In the genomic region with DNA sequence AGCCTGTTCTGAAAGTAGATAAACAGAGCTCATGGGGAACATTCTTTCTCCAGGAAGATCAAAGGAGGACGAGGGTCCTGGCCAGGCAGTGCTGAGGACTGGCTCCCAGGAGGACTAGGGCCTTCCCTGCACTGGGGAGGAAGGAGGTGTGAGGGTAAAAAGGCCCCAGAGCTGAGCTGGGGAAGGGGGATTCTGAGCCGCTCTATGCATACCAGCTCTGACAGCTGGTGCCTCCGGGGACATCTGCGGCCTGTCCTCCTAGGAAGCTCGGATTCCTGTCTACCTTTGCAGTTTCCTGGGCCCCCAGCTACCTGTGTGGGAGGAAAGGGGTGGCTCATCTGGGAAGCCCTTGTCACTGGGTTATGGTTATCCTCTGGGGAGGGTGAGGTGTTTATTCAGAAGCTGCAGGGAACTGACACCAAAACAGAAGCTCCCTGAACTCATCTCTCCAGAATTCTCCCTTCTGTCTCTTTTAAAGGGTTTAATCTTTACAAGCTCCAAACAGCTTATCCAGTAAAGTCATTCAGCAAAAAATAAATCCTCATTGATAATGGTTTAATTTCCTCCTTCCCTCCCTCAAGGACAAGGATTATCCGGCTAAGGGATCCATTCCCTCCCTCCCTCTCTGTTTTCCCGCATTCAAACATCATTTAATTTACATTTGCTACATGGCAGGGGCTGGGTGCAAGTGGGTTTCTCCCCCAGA, we compare ENCODE assay signal across 27 cellular contexts. TPM values are rescaled to one million over a fixed set of nuclear protein-coding genes. Genes with fewer than 3 reads are reported as not detected.
A peak's percentile ranks its signal among the peaks of the same experiment; 100 is the strongest.
DNase-seq lines count a peak whose midpoint lies in the region; ATAC-seq and TF ChIP-seq lines count a peak whose summit lies in the region.
"Had no signal": no experiment of that assay in that cellular context is flagged by ENCODE, and none has a peak within 500 bp of the region (broad histone marks: within the 10 kb centered on the region; RNA-seq: fewer than 3 reads in every experiment).

No MANE protein-coding gene starts in this region.

- WGBS in mammary epithelial cell (ENCODE audit: low coverage, missing lambda C conversion rate) = 65% methylated on average over 7 of the region's 7 CpGs

- H3K27me3 ChIP-seq in H7 (ENCODE audit: control insufficient read depth, insufficient read depth, low read length) (no peaks in the 10 kb centered on the region), mammary epithelial cell (ENCODE audit: insufficient read depth, low read length) (no peaks in the 10 kb centered on the region), upper lobe of right lung (no peaks in the 10 kb centered on the region)
- H3K27me3 ChIP-seq: gastrocnemius medialis, MG63, stomach, tibial nerve had no signal

- H3K27ac Mint-ChIP-seq in mesothelial cell of epicardium = peak overlapping the region; percentile 97
- no peak overlapping the region for H3K27ac Mint-ChIP-seq in activated T-cell treated with anti-CD3 and anti-CD28 coated beads, Interleukin-2, amount 50 U/mL, for 72 hours
- H3K27ac Mint-ChIP-seq: activated CD8-positive, alpha-beta memory T cell treated with anti-CD3 and anti-CD28 coated beads, Interleukin-2, amount 10 ng/mL, durations not matched to agents 7 days and 5 days; activated naive CD4-positive, alpha-beta T cell treated with anti-CD3 and anti-CD28 coated beads, Interleukin-2, amount 10 ng/mL, durations not matched to agents 7 days and 5 days; activated T-helper 1 cell treated with anti-CD3 and anti-CD28 coated beads, Interleukin-12 subunit alpha, Interleukin-12 subunit beta, Interleukin-2, Interleukin-4 antibody, amounts not matched to agents 30 ng/mL and 10 ng/mL and 1 ng/mL, durations not matched to agents 14 hours and 24 hours and 36 hours; immature natural killer cell had no signal

- H3K79me2 ChIP-seq in mammary epithelial cell (ENCODE audit: insufficient read depth, low read length) = no peaks in the 10 kb centered on the region

- no peak overlapping the region for H3K27ac ChIP-seq in mammary epithelial cell (ENCODE audit: insufficient read depth, low read depth, low read length)
- H3K27ac ChIP-seq in upper lobe of right lung = no peak overlapping the region
- H3K27ac ChIP-seq: gastrocnemius medialis, GM23248, stomach had no signal

- H3K4me1 ChIP-seq in mammary epithelial cell (ENCODE audit: insufficient read depth, low read length) (no peaks in the 10 kb centered on the region), upper lobe of right lung (no peaks in the 10 kb centered on the region)
- H3K4me1 ChIP-seq: gastrocnemius medialis, stomach had no signal

- intact Hi-C loops in mammary epithelial cell (cut with micrococcal nuclease) (no loop called here), upper lobe of right lung (cut with DNase I) (no loop called here)

- CTCF ChIA-PET in mammary epithelial cell (lab: Charles Lee; ENCODE audit: low non-redundant PET) = interaction anchor here (0.6 kb wide), 1 partner anchor 13 kb away, joined by 3 read pairs; no protein-coding TSS in a partner anchor

- in situ Hi-C loops in mammary epithelial cell (cut with MboI; ENCODE audit: low sequenced_read_pairs in 2 of 2) = loop anchor here (25.0 kb wide), 2 partner anchors 299 to 524 kb away; no protein-coding TSS in a partner anchor

- H3K9me3 Mint-ChIP-seq in mesothelial cell of epicardium = no peaks in the 10 kb centered on the region
- peaks cover 0 to 1% of the 10 kb centered on the region in 2 donors for H3K9me3 Mint-ChIP-seq in activated T-cell treated with anti-CD3 and anti-CD28 coated beads, Interleukin-2, amount 50 U/mL, for 72 hours
- H3K9me3 Mint-ChIP-seq: activated naive CD4-positive, alpha-beta T cell treated with anti-CD3 and anti-CD28 coated beads, Interleukin-2, amount 10 ng/mL, durations not matched to agents 7 days and 5 days; activated T-helper 1 cell treated with anti-CD3 and anti-CD28 coated beads, Interleukin-12 subunit alpha, Interleukin-12 subunit beta, Interleukin-2, Interleukin-4 antibody, amounts not matched to agents 30 ng/mL and 10 ng/mL and 1 ng/mL, durations not matched to agents 14 hours and 24 hours and 36 hours; immature natural killer cell had no signal

- H3K36me3 ChIP-seq in H7 (replicated peaks; ENCODE audit: control insufficient read depth, insufficient read depth, low read length) (no peaks in the 10 kb centered on the region), mammary epithelial cell (ENCODE audit: insufficient read depth, low read length) (no peaks in the 10 kb centered on the region), upper lobe of right lung (no peaks in the 10 kb centered on the region)
- H3K36me3 ChIP-seq: gastrocnemius medialis, MG63, stomach, tibial nerve had no signal

- H3K9me3 ChIP-seq in mammary epithelial cell (replicated peaks; ENCODE audit: insufficient read depth, low read length) (no peaks in the 10 kb centered on the region), upper lobe of right lung (no peaks in the 10 kb centered on the region)
- H3K9me3 ChIP-seq: gastrocnemius medialis, MG63, stomach, tibial nerve had no signal

- H3K4me3 Mint-ChIP-seq in mesothelial cell of epicardium = no peak overlapping the region
- no peak overlapping the region for H3K4me3 Mint-ChIP-seq in activated T-cell treated with anti-CD3 and anti-CD28 coated beads, Interleukin-2, amount 50 U/mL, for 72 hours
- H3K4me3 Mint-ChIP-seq: activated CD8-positive, alpha-beta memory T cell treated with anti-CD3 and anti-CD28 coated beads, Interleukin-2, amount 10 ng/mL, durations not matched to agents 7 days and 5 days; activated naive CD4-positive, alpha-beta T cell treated with anti-CD3 and anti-CD28 coated beads, Interleukin-2, amount 10 ng/mL, durations not matched to agents 7 days and 5 days; activated T-helper 1 cell treated with anti-CD3 and anti-CD28 coated beads, Interleukin-12 subunit alpha, Interleukin-12 subunit beta, Interleukin-2, Interleukin-4 antibody, amounts not matched to agents 30 ng/mL and 10 ng/mL and 1 ng/mL, durations not matched to agents 14 hours and 24 hours and 36 hours; immature natural killer cell had no signal

- no peak overlapping the region for H3K4me2 ChIP-seq in mammary epithelial cell (ENCODE audit: insufficient read depth, low read depth, low read length)

- H2AFZ ChIP-seq in mammary epithelial cell (ENCODE audit: low read depth, low read length) = peak overlapping the region; percentile 50
- H2AFZ ChIP-seq: GM23248 had no signal

- no peak overlapping the region for H3K9ac ChIP-seq in mammary epithelial cell (ENCODE audit: insufficient read depth, low read length)
- H3K9ac ChIP-seq: GM23248 had no signal

- H3K27me3 Mint-ChIP-seq in mesothelial cell of epicardium (ENCODE audit: low read depth) = no peaks in the 10 kb centered on the region
- H3K27me3 Mint-ChIP-seq in activated T-cell treated with anti-CD3 and anti-CD28 coated beads, Interleukin-2, amount 50 U/mL, for 72 hours (ENCODE audit: low read depth) = no peaks in the 10 kb centered on the region
- H3K27me3 Mint-ChIP-seq: activated CD8-positive, alpha-beta memory T cell treated with anti-CD3 and anti-CD28 coated beads, Interleukin-2, amount 10 ng/mL, durations not matched to agents 7 days and 5 days had no signal

- no peaks in the 10 kb centered on the region for H4K20me1 ChIP-seq in mammary epithelial cell (ENCODE audit: insufficient read depth, low read length)

- no peaks in the 10 kb centered on the region for H3K36me3 Mint-ChIP-seq in mesothelial cell of epicardium
- no peaks in the 10 kb centered on the region for H3K36me3 Mint-ChIP-seq in activated T-cell treated with anti-CD3 and anti-CD28 coated beads, Interleukin-2, amount 50 U/mL, for 72 hours (ENCODE audit: insufficient read depth in 2 of 2)
- H3K36me3 Mint-ChIP-seq: activated CD8-positive, alpha-beta memory T cell treated with anti-CD3 and anti-CD28 coated beads, Interleukin-2, amount 10 ng/mL, durations not matched to agents 7 days and 5 days; activated naive CD4-positive, alpha-beta T cell treated with anti-CD3 and anti-CD28 coated beads, Interleukin-2, amount 10 ng/mL, durations not matched to agents 7 days and 5 days; immature natural killer cell had no signal

- DNase-seq in H7 = peak; percentile 53
- no peak for DNase-seq in mammary epithelial cell
- DNase-seq in mesothelial cell of epicardium (ENCODE audit: low spot score in 2 of 2, unreplicated experiment in 2 of 2) = peak in 1 of 2 experiments; percentile 59
- peak; percentile 40 for DNase-seq in upper lobe of right lung
- DNase-seq in activated CD8-positive, alpha-beta memory T cell treated with anti-CD3 and anti-CD28 coated beads, Interleukin-2, amount 50 U/mL, for 4 hours = no peak
- no peak for DNase-seq in activated T-cell treated with anti-CD3 and anti-CD28 coated beads, Interleukin-2, amount 50 U/mL, for 72 hours
- DNase-seq: activated CD4-positive, CD25-positive, alpha-beta regulatory T cell; activated CD8-positive, alpha-beta memory T cell treated with anti-CD3 and anti-CD28 coated beads, Interleukin-2, amount 10 ng/mL, durations not matched to agents 7 days and 5 days; activated naive CD4-positive, alpha-beta T cell treated with anti-CD3 and anti-CD28 coated beads, Interleukin-2, amount 10 ng/mL, durations not matched to agents 7 days and 5 days; amniotic stem cell; C1 segment of cervical spinal cord; cortex of kidney; gastrocnemius medialis; GM23248; hippocampal formation; immature natural killer cell; mesenchymal stem cell; MG63; NCI-H2029 treated with DMSO at 0.1 percent for 48 hours; NCI-H774; occipital lobe; stomach; T-helper 1 cell had no signal

- dilution Hi-C loops in mammary epithelial cell (cut with HindIII; ENCODE audit: low sequenced_read_pairs) = loop anchor here (5.0 to 25.0 kb wide), 2 partner anchors 36 to 524 kb away; no protein-coding TSS in a partner anchor

- peaks cover 49% of the 10 kb centered on the region for H3K4me1 Mint-ChIP-seq in mesothelial cell of epicardium
- peaks cover 1% of the 10 kb centered on the region for H3K4me1 Mint-ChIP-seq in activated T-cell treated with anti-CD3 and anti-CD28 coated beads, Interleukin-2, amount 50 U/mL, for 72 hours (ENCODE audit: low read depth)
- H3K4me1 Mint-ChIP-seq: immature natural killer cell had no signal

- TF ChIP-seq CTCF in mammary epithelial cell (conservative IDR thresholded peaks at IDR 0.05 in 1 of 2, IDR thresholded peaks at IDR 0.05 in 1 of 2; ENCODE audit: extremely low read depth in 1 of 2, insufficient read depth in 1 of 2, low read depth in 1 of 2, low read length in 2 of 2) = no peak
- TF ChIP-seq CTCF in mesothelial cell of epicardium (IDR thresholded peaks at IDR 0.05; ENCODE audit: unreplicated experiment) = no peak
- no peak for TF ChIP-seq CTCF in upper lobe of right lung (IDR thresholded peaks at IDR 0.05)

- BruUV-seq in mammary epithelial cell (replicated peaks; lab: Mats Ljungman, UMichigan) = no TSS peak

- no peak overlapping the region for H3K4me3 ChIP-seq in H7 (ENCODE audit: insufficient read depth, low read depth, low read length)
- H3K4me3 ChIP-seq in mammary epithelial cell (replicated peaks in 1 of 3; ENCODE audit: insufficient read depth in 1 of 3, low read depth in 2 of 3, low read length in 3 of 3) = no peak overlapping the region
- H3K4me3 ChIP-seq in upper lobe of right lung = no peak overlapping the region
- H3K4me3 ChIP-seq: gastrocnemius medialis, GM23248, MG63, stomach, tibial nerve had no signal

- no peak for ATAC-seq in upper lobe of right lung
- no peak for ATAC-seq in GM19452 (IDR thresholded peaks at IDR 0.05; ENCODE audit: unreplicated experiment)
- ATAC-seq in activated T-cell treated with anti-CD3 and anti-CD28 coated beads, Interleukin-2, amount 50 U/mL, for 72 hours (replicated peaks in 1 of 2) = no peak
- ATAC-seq: activated CD8-positive, alpha-beta memory T cell treated with anti-CD3 and anti-CD28 coated beads, Interleukin-2, amount 10 ng/mL, durations not matched to agents 7 days and 5 days; gastrocnemius medialis; left lobe of liver had no signal

RNA-seq across cellular contexts. Expression of a gene that starts 31.0 kb away (rescaled TPM):
- total RNA-seq in H7 (2014; rRNA removed; shearing (Covaris generic)) = 21.9 and 39.8 TPM in 2 replicates
- 10 to 100 TPM; 35.5 to 46.2 TPM for total RNA-seq in mammary epithelial cell
- 37.5 TPM for polyA plus RNA-seq in mammary epithelial cell
- polyA minus RNA-seq in mammary epithelial cell = 8.3 TPM
- total RNA-seq in mesothelial cell of epicardium = 35.8 to 39.3 TPM (median 36.2 TPM) in 3 replicates
- 45.6 TPM for total RNA-seq in upper lobe of right lung
- total RNA-seq in activated T-cell treated with anti-CD3 and anti-CD28 coated beads, Interleukin-2, amount 50 U/mL, for 72 hours = 10 to 100 TPM; 36.9 to 40.7 TPM

RNA-seq across cellular contexts. Expression of a gene that starts 49.0 kb away (rescaled TPM):
- total RNA-seq in H7 (2014; rRNA removed; shearing (Covaris generic)) = 41.3 and 49.7 TPM in 2 replicates
- 10 to 100 TPM; 10.2 to 10.7 TPM for total RNA-seq in mammary epithelial cell
- polyA plus RNA-seq in mammary epithelial cell = 9.8 TPM
- 8.5 TPM for polyA minus RNA-seq in mammary epithelial cell
- total RNA-seq in mesothelial cell of epicardium = 18.6 to 21.7 TPM (median 21.1 TPM) in 3 replicates
- total RNA-seq in upper lobe of right lung = 9.7 TPM
- 10 to 100 TPM; 10.2 to 11.7 TPM for total RNA-seq in activated T-cell treated with anti-CD3 and anti-CD28 coated beads, Interleukin-2, amount 50 U/mL, for 72 hours

Comparison
In these comparisons a context has a peak if more than half of its experiments do, and no peak if none do; other contexts are left out.
1. DNase-seq: peak in H7 (single experiment) and upper lobe of right lung (single experiment); none in mammary epithelial cell (single experiment), activated CD8-positive, alpha-beta memory T cell treated with anti-CD3 and anti-CD28 coated beads, Interleukin-2, amount 50 U/mL, for 4 hours (single experiment) and activated T-cell treated with anti-CD3 and anti-CD28 coated beads, Interleukin-2, amount 50 U/mL, for 72 hours (0 of 2).